26 cellular contexts compared by ENCODE assay signal in genomic region chr4:36207808-36208207, GRCh38. TPM values are rescaled to one million over a fixed set of nuclear protein-coding genes. Genes with fewer than 3 reads are reported as not detected.
DNase-seq lines count a peak whose midpoint lies in the region; ATAC-seq lines count a peak whose summit lies in the region.
"Had no signal": no experiment of that assay in that cellular context is flagged by ENCODE, and none has a peak within 500 bp of the region (broad histone marks: within the 10 kb centered on the region; RNA-seq: fewer than 3 reads in every experiment).

No MANE protein-coding gene starts in this region.

- no peak for ATAC-seq in T-helper 17 cell
- no peak for ATAC-seq in stimulated activated effector memory CD8-positive, alpha-beta T cell treated with anti-CD3 and anti-CD28 coated beads, Interleukin-12 subunit alpha, Interleukin-12 subunit beta, amount 100 ng/mL, for 72 hours
- ATAC-seq: sciatic nerve had no signal

- H3K9me3 Mint-ChIP-seq in T-helper 2 cell treated with Interferon-gamma antibody and Interleukin-4, amounts not matched to agents 5 μg/mL and 100 μg/mL, for 36 hours: no peaks in the 10 kb centered on the region
- no peaks in the 10 kb centered on the region for H3K9me3 Mint-ChIP-seq in stimulated activated effector memory CD8-positive, alpha-beta T cell treated with anti-CD3 and anti-CD28 coated beads, Interleukin-12 subunit alpha, Interleukin-12 subunit beta, amount 100 ng/mL, for 72 hours
- H3K9me3 Mint-ChIP-seq: nephron had no signal

- peaks cover 50% of the 10 kb centered on the region for H3K36me3 Mint-ChIP-seq in T-helper 2 cell treated with Interferon-gamma antibody and Interleukin-4, amounts not matched to agents 5 μg/mL and 100 μg/mL, for 36 hours (ENCODE audit: low read depth)
- H3K36me3 Mint-ChIP-seq in T-helper 17 cell (ENCODE audit: low read depth): peaks cover 10% of the 10 kb centered on the region
- peaks cover 98% of the 10 kb centered on the region for H3K36me3 Mint-ChIP-seq in stimulated activated effector memory CD8-positive, alpha-beta T cell treated with anti-CD3 and anti-CD28 coated beads, Interleukin-12 subunit alpha, Interleukin-12 subunit beta, amount 100 ng/mL, for 72 hours

- H3K27me3 Mint-ChIP-seq in T-helper 2 cell treated with Interferon-gamma antibody and Interleukin-4, amounts not matched to agents 5 μg/mL and 100 μg/mL, for 36 hours (ENCODE audit: low read depth): no peaks in the 10 kb centered on the region
- no peaks in the 10 kb centered on the region for H3K27me3 Mint-ChIP-seq in T-helper 17 cell

- H3K27ac Mint-ChIP-seq in T-helper 2 cell treated with Interferon-gamma antibody and Interleukin-4, amounts not matched to agents 5 μg/mL and 100 μg/mL, for 36 hours: no peak overlapping the region
- H3K27ac Mint-ChIP-seq in T-helper 17 cell: peak overlapping the region; percentile 61
- H3K27ac Mint-ChIP-seq in stimulated activated effector memory CD8-positive, alpha-beta T cell treated with anti-CD3 and anti-CD28 coated beads, Interleukin-12 subunit alpha, Interleukin-12 subunit beta, amount 100 ng/mL, for 72 hours: peak overlapping the region; percentile 92

- H3K4me1 Mint-ChIP-seq in T-helper 2 cell treated with Interferon-gamma antibody and Interleukin-4, amounts not matched to agents 5 μg/mL and 100 μg/mL, for 36 hours (ENCODE audit: low read depth): peaks cover 38% of the 10 kb centered on the region
- peaks cover 30% of the 10 kb centered on the region for H3K4me1 Mint-ChIP-seq in T-helper 17 cell
- peaks cover 51% of the 10 kb centered on the region for H3K4me1 Mint-ChIP-seq in stimulated activated effector memory CD8-positive, alpha-beta T cell treated with anti-CD3 and anti-CD28 coated beads, Interleukin-12 subunit alpha, Interleukin-12 subunit beta, amount 100 ng/mL, for 72 hours
- H3K4me1 Mint-ChIP-seq: nephron had no signal

- peak overlapping the region; percentile 19 for H3K4me3 Mint-ChIP-seq in T-helper 2 cell treated with Interferon-gamma antibody and Interleukin-4, amounts not matched to agents 5 μg/mL and 100 μg/mL, for 36 hours
- H3K4me3 Mint-ChIP-seq in T-helper 17 cell: no peak overlapping the region
- H3K4me3 Mint-ChIP-seq in stimulated activated effector memory CD8-positive, alpha-beta T cell treated with anti-CD3 and anti-CD28 coated beads, Interleukin-12 subunit alpha, Interleukin-12 subunit beta, amount 100 ng/mL, for 72 hours: peak overlapping the region; percentile 51
- H3K4me3 Mint-ChIP-seq: nephron had no signal

- no peak for DNase-seq in T-helper 2 cell treated with Interferon-gamma antibody and Interleukin-4, amounts not matched to agents 5 μg/mL and 100 μg/mL, for 36 hours (ENCODE audit: low spot score)
- DNase-seq in T-helper 2 cell: no peak
- no peak for DNase-seq in T-helper 17 cell
- peak; percentile 63 for DNase-seq in globus pallidus (ENCODE audit: low spot score)
- no peak for DNase-seq in stimulated activated effector memory CD8-positive, alpha-beta T cell treated with anti-CD3 and anti-CD28 coated beads, Interleukin-12 subunit alpha, Interleukin-12 subunit beta, amount 100 ng/mL, for 72 hours (ENCODE audit: low spot score in 2 of 2)
- no peak for DNase-seq in HPDE6-E6E7 (ENCODE audit: extremely low spot score)
- no peak for DNase-seq in NCI-H1092 treated with DMSO at 0.1 percent for 48 hours (lab: John Stamatoyannopoulos, UW)
- no peak for DNase-seq in activated CD4-positive, CD25-positive, alpha-beta regulatory T cell treated with anti-CD3 and anti-CD28 coated beads, Interleukin-2, amount 50 U/mL, for 72 hours
- DNase-seq: activated CD4-positive, alpha-beta T cell treated with anti-CD3 and anti-CD28 coated beads, Interleukin-2, amount 50 U/mL, for 1 hour; activated CD8-positive, alpha-beta memory T cell treated with anti-CD3 and anti-CD28 coated beads, Interleukin-2, amount 50 U/mL, for 48 hours; activated effector memory CD4-positive, alpha-beta T cell treated with Interleukin-2 at 50 U/mL for 16 hours; cortex of kidney; DND-41; islet precursor cell; midbrain; NCI-H1048; NCI-H1930; NCI-H226; NCI-H748 treated with DMSO at 0.1 percent for 48 hours; pancreas; stomach; upper lobe of left lung; WERI-Rb-1 had no signal

- H3K9me3 ChIP-seq in T-helper 17 cell (ENCODE audit: control insufficient read depth, low read length, poor library complexity, severe bottlenecking): no peaks in the 10 kb centered on the region
- H3K9me3 ChIP-seq: pancreas, stomach, upper lobe of left lung had no signal

RNA-seq across cellular contexts. Expression of gene ARAP2, which starts 36.5 kb away (rescaled TPM):
- 100 to 1,000 TPM in 1 of 2 donors, 10 to 100 TPM in 1; 82.4 to 104 TPM for total RNA-seq in T-helper 17 cell
- total RNA-seq: LHCN-M2 had no signal
